In genomic region chr9:111566234-111566633, GRCh38 we compare ENCODE assay signal across 24 cellular contexts. TPM values are rescaled to one million over a fixed set of nuclear protein-coding genes. Genes with fewer than 3 reads are reported as not detected.
DNase-seq lines count a peak whose midpoint lies in the region; ATAC-seq, FAIRE-seq and TF ChIP-seq lines count a peak whose summit lies in the region.
"Had no signal": no experiment of that assay in that cellular context is flagged by ENCODE, and none has a peak within 500 bp of the region (broad histone marks: within the 10 kb centered on the region; RNA-seq: fewer than 3 reads in every experiment).

No MANE protein-coding gene starts in this region.

- ATAC-seq in Right ventricle myocardium inferior (no peak), upper lobe of right lung (no peak)
- no peak for ATAC-seq in activated T-cell treated with anti-CD3 and anti-CD28 coated beads, Interleukin-2, amount 50 U/mL, for 72 hours (replicated peaks in 1 of 2)
- ATAC-seq: A549; activated CD4-positive, CD25-positive, alpha-beta regulatory T cell treated with anti-CD3 and anti-CD28 coated beads, Interleukin-2, amount 50 U/mL, for 24 hours; activated T-cell treated with anti-CD3 and anti-CD28 coated beads, Interleukin-2, amount 50 U/mL, for 4 hours; gastrocnemius medialis; Panc1; sciatic nerve had no signal

- peaks cover 13 to 20% of the 10 kb centered on the region in 2 donors for H3K36me3 Mint-ChIP-seq in activated T-cell treated with anti-CD3 and anti-CD28 coated beads, Interleukin-2, amount 50 U/mL, for 72 hours (ENCODE audit: insufficient read depth in 2 of 2)
- H3K36me3 Mint-ChIP-seq: activated naive CD4-positive, alpha-beta T cell treated with anti-CD3 and anti-CD28 coated beads, Interleukin-2, amount 10 ng/mL, durations not matched to agents 7 days and 5 days had no signal

- H3K4me3 ChIP-seq in kidney (ENCODE audit: low read length in 2 of 2) = no peak overlapping the region
- no peak overlapping the region for H3K4me3 ChIP-seq in upper lobe of right lung
- H3K4me3 ChIP-seq: A549, ascending aorta, gastrocnemius medialis had no signal

- no peak overlapping the region for H3K27ac Mint-ChIP-seq in activated T-cell treated with anti-CD3 and anti-CD28 coated beads, Interleukin-2, amount 50 U/mL, for 72 hours
- H3K27ac Mint-ChIP-seq: activated naive CD4-positive, alpha-beta T cell treated with anti-CD3 and anti-CD28 coated beads, Interleukin-2, amount 10 ng/mL, durations not matched to agents 7 days and 5 days had no signal

- no peak overlapping the region for H3K9ac ChIP-seq in kidney (ENCODE audit: low read length in 2 of 2)

- DNase-seq in Right ventricle myocardium inferior (ENCODE audit: missing footprints) = peak; percentile 67
- DNase-seq in cardiac septum (ENCODE audit: low spot score) = no peak
- peak; percentile 45 to 53 for DNase-seq in dermis microvascular lymphatic vessel endothelial cell (ENCODE audit: low read depth in 2 of 2)
- DNase-seq in iris pigment epithelial cell (ENCODE audit: low read depth) = peak; percentile 10
- no peak for DNase-seq in activated T-cell treated with anti-CD3 and anti-CD28 coated beads, Interleukin-2, amount 50 U/mL, for 72 hours
- no peak for DNase-seq in cortex of kidney (lab: John Stamatoyannopoulos, UW)
- no peak for DNase-seq in kidney
- DNase-seq in upper lobe of right lung = no peak
- DNase-seq: activated naive CD4-positive, alpha-beta T cell treated with anti-CD3 and anti-CD28 coated beads, Interleukin-2, amount 10 ng/mL, durations not matched to agents 7 days and 5 days; activated T-cell treated with anti-CD3 and anti-CD28 coated beads, Interleukin-2, amount 50 U/mL, for 4 hours; IMR-90; NCI-H146; occipital lobe; stimulated activated naive CD4-positive, alpha-beta T cell treated with Interleukin-2 at 50 U/mL for 16 hours; trophoblast cell had no signal

- TF ChIP-seq CTCF in kidney (IDR thresholded peaks at IDR 0.05; ENCODE audit: borderline replicate concordance, extremely low read depth, insufficient read depth) (no peak), upper lobe of right lung (IDR thresholded peaks at IDR 0.05) (no peak)

- H3K9me3 Mint-ChIP-seq in activated T-cell treated with anti-CD3 and anti-CD28 coated beads, Interleukin-2, amount 50 U/mL, for 72 hours = peaks cover 14 to 17% of the 10 kb centered on the region in 2 donors

- no peak overlapping the region for H3K27ac ChIP-seq in kidney (ENCODE audit: low read depth in 2 of 2, low read length in 2 of 2)
- no peak overlapping the region for H3K27ac ChIP-seq in upper lobe of right lung
- H3K27ac ChIP-seq: A549, ascending aorta, C4-2B, gastrocnemius medialis, HL-60 had no signal

- no peaks in the 10 kb centered on the region for H3K4me1 Mint-ChIP-seq in activated T-cell treated with anti-CD3 and anti-CD28 coated beads, Interleukin-2, amount 50 U/mL, for 72 hours (ENCODE audit: low read depth)
- H3K4me1 Mint-ChIP-seq: activated naive CD4-positive, alpha-beta T cell treated with anti-CD3 and anti-CD28 coated beads, Interleukin-2, amount 10 ng/mL, durations not matched to agents 7 days and 5 days had no signal

- intact Hi-C loops in Right ventricle myocardium inferior (cut with DNase I) (no loop called here), cardiac septum (cut with DNase I) (no loop called here), kidney (cut with DNase I) (no loop called here), upper lobe of right lung (cut with DNase I) (no loop called here)

- no peaks in the 10 kb centered on the region for H3K27me3 Mint-ChIP-seq in activated T-cell treated with anti-CD3 and anti-CD28 coated beads, Interleukin-2, amount 50 U/mL, for 72 hours (ENCODE audit: low read depth)
- H3K27me3 Mint-ChIP-seq: activated naive CD4-positive, alpha-beta T cell treated with anti-CD3 and anti-CD28 coated beads, Interleukin-2, amount 10 ng/mL, durations not matched to agents 7 days and 5 days had no signal

- peaks cover 0 to 5% of the 10 kb centered on the region in 2 donors for H3K9me3 ChIP-seq in kidney (ENCODE audit: control insufficient read depth in 1 of 2, low read length in 2 of 2)
- no peaks in the 10 kb centered on the region for H3K9me3 ChIP-seq in upper lobe of right lung
- H3K9me3 ChIP-seq: A549, gastrocnemius medialis had no signal

- no peak for FAIRE-seq in kidney (lab: Jason Lieb, UNC)
- FAIRE-seq: A549, endometrium had no signal

- peaks cover 34 to 62% of the 10 kb centered on the region in 2 donors for H3K36me3 ChIP-seq in kidney (ENCODE audit: control insufficient read depth in 1 of 2, insufficient read depth in 2 of 2, low read length in 2 of 2)
- H3K36me3 ChIP-seq in upper lobe of right lung = peaks cover 89% of the 10 kb centered on the region

- H3K4me3 Mint-ChIP-seq in activated T-cell treated with anti-CD3 and anti-CD28 coated beads, Interleukin-2, amount 50 U/mL, for 72 hours = no peak overlapping the region
- H3K4me3 Mint-ChIP-seq: activated naive CD4-positive, alpha-beta T cell treated with anti-CD3 and anti-CD28 coated beads, Interleukin-2, amount 10 ng/mL, durations not matched to agents 7 days and 5 days; activated T-cell treated with anti-CD3 and anti-CD28 coated beads, Interleukin-2, amount 50 U/mL, for 4 hours had no signal

- H3K27me3 ChIP-seq in upper lobe of right lung = no peaks in the 10 kb centered on the region
- H3K27me3 ChIP-seq: ascending aorta, gastrocnemius medialis had no signal

- H3K4me1 ChIP-seq in kidney (ENCODE audit: control insufficient read depth in 1 of 2, insufficient read depth in 1 of 2, low read depth in 1 of 2, low read length in 2 of 2) = no peaks in the 10 kb centered on the region
- H3K4me1 ChIP-seq in upper lobe of right lung = no peaks in the 10 kb centered on the region
- H3K4me1 ChIP-seq: A549, ascending aorta, gastrocnemius medialis had no signal

RNA-seq across cellular contexts. Expression of gene PTGR1, which starts 33.2 kb away (rescaled TPM):
- total RNA-seq in Right ventricle myocardium inferior (44.9 TPM), cardiac septum (42.0 TPM), dermis microvascular lymphatic vessel endothelial cell (6.8 and 12.2 TPM in 2 replicates), kidney (75.1 TPM), upper lobe of right lung (38.0 TPM)
- total RNA-seq in activated T-cell treated with anti-CD3 and anti-CD28 coated beads, Interleukin-2, amount 50 U/mL, for 72 hours = 1 to 10 TPM; 1.3 to 3.0 TPM
- polyA plus RNA-seq in kidney (ENCODE audit: insufficient read depth, low read depth, low replicate concordance) = 285 TPM

RNA-seq across cellular contexts. Expression of gene ZNF483, which starts 41.3 kb away (rescaled TPM):
- 4.2 TPM for total RNA-seq in Right ventricle myocardium inferior
- total RNA-seq in cardiac septum = 7.4 TPM
- 1.6 and 1.8 TPM in 2 replicates for total RNA-seq in dermis microvascular lymphatic vessel endothelial cell
- total RNA-seq in activated T-cell treated with anti-CD3 and anti-CD28 coated beads, Interleukin-2, amount 50 U/mL, for 72 hours = 1 to 10 TPM; 2.0 to 3.4 TPM
- 14.5 TPM for total RNA-seq in kidney
- 0.43 TPM for polyA plus RNA-seq in kidney (ENCODE audit: insufficient read depth, low read depth, low replicate concordance)
- 8.7 TPM for total RNA-seq in upper lobe of right lung

Comparison
In these comparisons a context has a peak if more than half of its experiments do, and no peak if none do; other contexts are left out.
1. DNase-seq: peak in Right ventricle myocardium inferior (single experiment), dermis microvascular lymphatic vessel endothelial cell (2 of 2) and iris pigment epithelial cell (single experiment); none in cardiac septum (single experiment), activated T-cell treated with anti-CD3 and anti-CD28 coated beads, Interleukin-2, amount 50 U/mL, for 72 hours (0 of 2), cortex of kidney (single experiment), kidney (single experiment) and upper lobe of right lung (single experiment).